8 cellular contexts compared by ENCODE assay signal in genomic region chr9:127396808-127397721, GRCh38. TPM values are rescaled to one million over a fixed set of nuclear protein-coding genes. Genes with fewer than 3 reads are reported as not detected.
DNase-seq lines count a peak whose midpoint lies in the region; ATAC-seq and TF ChIP-seq lines count a peak whose summit lies in the region.

TSS of gene SLC2A8 (plus strand) at chr9:127397169. CDS start at chr9:127397231, 62 bp downstream.

- ATAC-seq in HG02678 (IDR thresholded peaks at IDR 0.05; ENCODE audit: unreplicated experiment) = peak; percentile 94
- ATAC-seq in T-helper 17 cell = peak; percentile 95
- peak; percentile 97 to 99 for ATAC-seq in upper lobe of left lung (ENCODE audit: low FRiP score in 2 of 2)

- H3K36me3 ChIP-seq in left ventricle myocardium inferior (peaks cover 20% of the 10 kb centered on the region), upper lobe of left lung (peaks cover 0 to 13% (median 9%) of the 10 kb centered on the region in 4 donors)

- H3K27me3 ChIP-seq in left ventricle myocardium inferior (ENCODE audit: low read depth) = no peaks in the 10 kb centered on the region
- no peaks in the 10 kb centered on the region for H3K27me3 ChIP-seq in upper lobe of left lung

- 1 to 2% methylated on average over 9 to 48 of the region's 92 CpGs for WGBS in upper lobe of left lung, 2 donors

- H3K27ac ChIP-seq in angular gyrus (ENCODE audit: low read depth, low read length) (peak within 1 kb of the TSS; percentile 42), left ventricle myocardium inferior (replicated peaks) (peak within 1 kb of the TSS; percentile 87), upper lobe of left lung (peak within 1 kb of the TSS; percentile 83 to 88 (median 86))

- peak within 1 kb of the TSS; percentile 86 for H3K4me3 Mint-ChIP-seq in T-helper 17 cell

- H3K9me3 ChIP-seq in T-helper 17 cell (ENCODE audit: control insufficient read depth, low read length, poor library complexity, severe bottlenecking) (no peaks in the 10 kb centered on the region), left ventricle myocardium inferior (replicated peaks) (no peaks in the 10 kb centered on the region), upper lobe of left lung (no peaks in the 10 kb centered on the region)

- TF ChIP-seq CTCF in GM12865 (IDR thresholded peaks at IDR 0.05; ENCODE audit: insufficient read depth, low read depth, low read length, missing control alignments) = peak; percentile 14
- peak; percentile 28 for TF ChIP-seq CTCF in left ventricle myocardium inferior (IDR thresholded peaks at IDR 0.05; ENCODE audit: borderline replicate concordance)
- TF ChIP-seq CTCF in upper lobe of left lung (IDR thresholded peaks at IDR 0.05) = peak in 5 of 6 experiments; percentile 25 to 71 (median 40)

- H3K4me3 ChIP-seq in GM12865 (ENCODE audit: low read depth, low read length) (peak within 1 kb of the TSS; percentile 69), left ventricle myocardium inferior (peak within 1 kb of the TSS; percentile 83), upper lobe of left lung (peak within 1 kb of the TSS; percentile 79 to 96 (median 94))

- H3K4me1 Mint-ChIP-seq in T-helper 17 cell = peaks cover 19% of the 10 kb centered on the region

- no peak for TF ChIP-seq EP300 in upper lobe of left lung (IDR thresholded peaks at IDR 0.05)

- intact Hi-C loops in left ventricle myocardium inferior (cut with micrococcal nuclease) = no loop called here
- intact Hi-C loops in posterior vena cava (cut with DNase I) = no loop called here

- H3K4me1 ChIP-seq in left ventricle myocardium inferior (peaks cover 28% of the 10 kb centered on the region), upper lobe of left lung (peaks cover 13 to 29% (median 19%) of the 10 kb centered on the region in 4 donors)

- H3K27ac Mint-ChIP-seq in T-helper 17 cell = no peak within 1 kb of the TSS

- H3K36me3 Mint-ChIP-seq in T-helper 17 cell (ENCODE audit: low read depth) = no peaks in the 10 kb centered on the region

- DNase-seq in GM12865 (ENCODE audit: low read depth) (peak; percentile 100), NCI-H1436 treated with DMSO at 0.1 percent for 48 hours (lab: John Stamatoyannopoulos, UW) (peak; percentile 98), T-helper 17 cell (peak; percentile 84 to 94 (median 89)), left ventricle myocardium inferior (peak; percentile 98), posterior vena cava (ENCODE audit: low spot score) (peak; percentile 99), upper lobe of left lung (peak; percentile 96 to 99)

- TF ChIP-seq POLR2A in upper lobe of left lung (IDR thresholded peaks at IDR 0.05) = peak in 3 of 4 donors; percentile 31 to 83 (median 78)

- peaks cover 51% of the 10 kb centered on the region for H3K27me3 Mint-ChIP-seq in T-helper 17 cell

RNA-seq across cellular contexts. Expression of gene SLC2A8, which starts in this region (rescaled TPM):
- total RNA-seq in T-helper 17 cell (1 to 10 TPM; 3.0 to 4.3 TPM), left ventricle myocardium inferior (16.1 TPM), posterior vena cava (10 to 100 TPM; 10.4 to 16.3 TPM), upper lobe of left lung (10 to 100 TPM in 5 of 6 donors, 1 to 10 TPM in 1; 7.0 to 27.4 (median 20.2) TPM)

Comparison
In these comparisons a context has a peak if more than half of its experiments do, and no peak if none do; other contexts are left out.
1. Peak in every context shown above with its lines: DNase-seq, ATAC-seq, H3K4me3 ChIP-seq and H3K27ac ChIP-seq.